31 cellular contexts compared by ENCODE assay signal in genomic region chr3:123130079-123130726, GRCh38.
DNase-seq lines count a peak whose midpoint lies in the region; FAIRE-seq and TF ChIP-seq lines count a peak whose summit lies in the region.
"Had no signal": no experiment of that assay in that cellular context is flagged by ENCODE, and none has a peak within 500 bp of the region (broad histone marks: within the 10 kb centered on the region; RNA-seq: fewer than 3 reads in every experiment).

No MANE protein-coding gene starts in this region.

- peak overlapping the region; percentile 11 to 90 for H3K27ac ChIP-seq in kidney (ENCODE audit: low read depth in 2 of 2, low read length in 2 of 2)
- peak overlapping the region; percentile 85 for H3K27ac ChIP-seq in muscle layer of duodenum (ENCODE audit: low read length)
- H3K27ac ChIP-seq: dorsolateral prefrontal cortex, thoracic aorta had no signal

- H3K9me3 Mint-ChIP-seq in CD14-positive monocyte: no peaks in the 10 kb centered on the region
- H3K9me3 Mint-ChIP-seq: activated CD4-positive, alpha-beta memory T cell treated with anti-CD3 and anti-CD28 coated beads, Interleukin-2, amount 10 ng/mL, durations not matched to agents 7 days and 5 days; CD4-positive, alpha-beta memory T cell; HFFc6; memory B cell; naive thymus-derived CD4-positive, alpha-beta T cell; stimulated activated naive B cell treated with anti-CD40 and anti-IgM and Interleukin-4, amounts not matched to agents 10 μg/mL and 1 μg/mL and 100 μg/mL, for 72 hours had no signal

- no peak overlapping the region for H3K9ac ChIP-seq in kidney (ENCODE audit: low read length in 2 of 2)
- H3K9ac ChIP-seq: SK-N-SH had no signal

- DNase-seq in CD14-positive monocyte (ENCODE audit: low spot score): no peak
- peak; percentile 16 for DNase-seq in HuH-7 (ENCODE audit: low spot score)
- DNase-seq in kidney: no peak
- no peak for DNase-seq in DMS153 (lab: John Stamatoyannopoulos, UW)
- no peak for DNase-seq in dedifferentiated amniotic fluid mesenchymal stem cell (ENCODE audit: extremely low spot score)
- DNase-seq in SKM-1 (lab: John Stamatoyannopoulos, UW; ENCODE audit: unreplicated experiment): no peak
- DNase-seq in stimulated activated CD8-positive, alpha-beta memory T cell treated with anti-CD3 and anti-CD28 coated beads, Interleukin-4, amount 100 ng/mL, for 48 hours: no peak
- DNase-seq: activated CD4-positive, alpha-beta memory T cell treated with anti-CD3 and anti-CD28 coated beads, Interleukin-2, amount 10 ng/mL, durations not matched to agents 7 days and 5 days; activated CD4-positive, CD25-positive, alpha-beta regulatory T cell treated with anti-CD3 and anti-CD28 coated beads, Interleukin-2, amount 50 U/mL, for 72 hours; activated CD8-positive, alpha-beta memory T cell treated with anti-CD3 and anti-CD28 coated beads, Interleukin-2, amount 50 U/mL, for 4 hours; activated naive CD4-positive, alpha-beta T cell treated with Interleukin-2 at 50 U/mL for 16 hours; CD4-positive, alpha-beta memory T cell; dorsolateral prefrontal cortex; HFFc6; naive thymus-derived CD4-positive, alpha-beta T cell; NCI-H1417 treated with DMSO at 0.1 percent for 48 hours; NCI-H2081 treated with DMSO at 0.1 percent for 48 hours; NCI-H2227 treated with DMSO at 0.1 percent for 48 hours; NCI-H526; occipital lobe; OCI-M1; SK-N-SH; stimulated activated naive B cell treated with anti-CD40 and anti-IgM and Interleukin-4, amounts not matched to agents 10 μg/mL and 1 μg/mL and 100 μg/mL, for 72 hours; T-helper 2 cell had no signal

- no peaks in the 10 kb centered on the region for H3K27me3 ChIP-seq in muscle layer of duodenum (ENCODE audit: low read depth, low read length)
- H3K27me3 ChIP-seq: dorsolateral prefrontal cortex had no signal

- H3K4me1 ChIP-seq in kidney (ENCODE audit: control insufficient read depth in 1 of 2, insufficient read depth in 1 of 2, low read depth in 1 of 2, low read length in 2 of 2) (no peaks in the 10 kb centered on the region), muscle layer of duodenum (ENCODE audit: control insufficient read depth in 1 of 2, insufficient read depth in 2 of 2, low read length in 2 of 2) (no peaks in the 10 kb centered on the region)

- H3K9me3 ChIP-seq in kidney (ENCODE audit: control insufficient read depth in 1 of 2, low read length in 2 of 2) (no peaks in the 10 kb centered on the region), muscle layer of duodenum (ENCODE audit: control insufficient read depth in 1 of 2, low read length in 2 of 2) (no peaks in the 10 kb centered on the region)
- H3K9me3 ChIP-seq: SK-N-SH, thoracic aorta had no signal

- no peak overlapping the region for H3K4me3 Mint-ChIP-seq in CD14-positive monocyte
- H3K4me3 Mint-ChIP-seq: activated CD4-positive, alpha-beta memory T cell treated with anti-CD3 and anti-CD28 coated beads, Interleukin-2, amount 10 ng/mL, durations not matched to agents 7 days and 5 days; CD4-positive, alpha-beta memory T cell; HFFc6; memory B cell; naive thymus-derived CD4-positive, alpha-beta T cell; stimulated activated naive B cell treated with anti-CD40 and anti-IgM and Interleukin-4, amounts not matched to agents 10 μg/mL and 1 μg/mL and 100 μg/mL, for 72 hours had no signal

- H3K36me3 ChIP-seq in kidney (ENCODE audit: control insufficient read depth in 1 of 2, insufficient read depth in 2 of 2, low read length in 2 of 2): peaks cover 3 to 28% of the 10 kb centered on the region in 2 donors
- H3K36me3 ChIP-seq in muscle layer of duodenum (ENCODE audit: control insufficient read depth in 1 of 2, insufficient read depth in 2 of 2, low read length in 2 of 2): peaks cover 4 to 56% of the 10 kb centered on the region in 2 donors

- no peaks in the 10 kb centered on the region for H3K4me1 Mint-ChIP-seq in CD14-positive monocyte
- H3K4me1 Mint-ChIP-seq: activated CD4-positive, alpha-beta memory T cell treated with anti-CD3 and anti-CD28 coated beads, Interleukin-2, amount 10 ng/mL, durations not matched to agents 7 days and 5 days; CD4-positive, alpha-beta memory T cell; memory B cell had no signal

- H3K27ac Mint-ChIP-seq in CD14-positive monocyte: peak overlapping the region; percentile 10 to 73 (median 37)
- H3K27ac Mint-ChIP-seq: activated CD4-positive, alpha-beta memory T cell treated with anti-CD3 and anti-CD28 coated beads, Interleukin-2, amount 10 ng/mL, durations not matched to agents 7 days and 5 days; HFFc6; memory B cell; naive thymus-derived CD4-positive, alpha-beta T cell; stimulated activated naive B cell treated with anti-CD40 and anti-IgM and Interleukin-4, amounts not matched to agents 10 μg/mL and 1 μg/mL and 100 μg/mL, for 72 hours had no signal

- H3K4me3 ChIP-seq in kidney (ENCODE audit: low read length in 2 of 2): peak overlapping the region in 1 of 2 donors; percentile 20
- H3K4me3 ChIP-seq in muscle layer of duodenum (ENCODE audit: low read depth in 1 of 2, low read length in 2 of 2): no peak overlapping the region
- H3K4me3 ChIP-seq: dorsolateral prefrontal cortex, thoracic aorta had no signal

- peaks cover 54 to 81% of the 10 kb centered on the region in 2 donors for H3K36me3 Mint-ChIP-seq in CD14-positive monocyte

- H3K27me3 Mint-ChIP-seq in CD14-positive monocyte (ENCODE audit: low read depth in 3 of 3): no peaks in the 10 kb centered on the region
- H3K27me3 Mint-ChIP-seq: activated CD4-positive, alpha-beta memory T cell treated with anti-CD3 and anti-CD28 coated beads, Interleukin-2, amount 10 ng/mL, durations not matched to agents 7 days and 5 days; CD4-positive, alpha-beta memory T cell; memory B cell; naive thymus-derived CD4-positive, alpha-beta T cell; stimulated activated naive B cell treated with anti-CD40 and anti-IgM and Interleukin-4, amounts not matched to agents 10 μg/mL and 1 μg/mL and 100 μg/mL, for 72 hours had no signal

- FAIRE-seq in kidney (lab: Jason Lieb, UNC): no peak
- FAIRE-seq: frontal cortex, GM18507, GM19239, H1 had no signal

- intact Hi-C loops in CD14-positive monocyte (cut with micrococcal nuclease): no loop called here
- intact Hi-C loops in kidney (cut with DNase I): no loop called here

- TF ChIP-seq CTCF in CD14-positive monocyte (IDR thresholded peaks at IDR 0.05): no peak
- TF ChIP-seq CTCF in kidney (IDR thresholded peaks at IDR 0.05; ENCODE audit: borderline replicate concordance, extremely low read depth, insufficient read depth): no peak
